ENCODE assay signal across 13 cellular contexts in genomic region chr17:74190807-74191206, GRCh38. TPM values are rescaled to one million over a fixed set of nuclear protein-coding genes. Genes with fewer than 3 reads are reported as not detected.
DNase-seq lines count a peak whose midpoint lies in the region; ATAC-seq, FAIRE-seq and TF ChIP-seq lines count a peak whose summit lies in the region.
"Had no signal": no experiment of that assay in that cellular context is flagged by ENCODE, and none has a peak within 500 bp of the region (broad histone marks: within the 10 kb centered on the region; RNA-seq: fewer than 3 reads in every experiment).

No MANE protein-coding gene starts in this region.

- FAIRE-seq in A549 (lab: Jason Lieb, UNC) (no peak), GM12878 (lab: Jason Lieb, UNC) (no peak)

- 52% methylated on average over 5 of the region's 5 CpGs for WGBS in A549 (ENCODE audit: missing lambda C conversion rate)
- WGBS in GM12878 (ENCODE audit: insufficient coverage, insufficient replicate concordance, low lambda C conversion rate, missing lambda C conversion rate), result 9% methylated on average over 5 of the region's 5 CpGs

- H3K9me3 ChIP-seq in A549 (no peaks in the 10 kb centered on the region), HCT116 (ENCODE audit: control insufficient read depth in 1 of 2, insufficient read depth in 1 of 2, low read depth in 1 of 2, low read length in 2 of 2) (no peaks in the 10 kb centered on the region), GM12878 (replicated peaks; ENCODE audit: control insufficient read depth, insufficient read depth, low read length) (no peaks in the 10 kb centered on the region)
- H3K9me3 ChIP-seq: prostate gland, thyroid gland had no signal

- intact Hi-C loops in HCT116 (cut with micrococcal nuclease) (no loop called here), GM12878 (cut with micrococcal nuclease; ENCODE audit: unreplicated experiment) (no loop called here)

- no peak for TF ChIP-seq POLR2A in A549 (IDR thresholded peaks at IDR 0.05; ENCODE audit: low read length)
- no peak for TF ChIP-seq POLR2A in HCT116 (IDR thresholded peaks at IDR 0.05; ENCODE audit: borderline replicate concordance, extremely low read depth, insufficient read depth, insufficient read length)
- no peak for TF ChIP-seq POLR2A in GM12878 (IDR thresholded peaks at IDR 0.05; ENCODE audit: low read depth, low read length)

- POLR2A ChIA-PET in A549 (lab: Yijun Ruan, JAX) (interaction anchor here (0.6 to 4.6 kb wide), 2 partner anchors 11 to 13 kb away, joined by 3 to 20 read pairs; partner anchors contain the start of gene RPL38), HCT116 (lab: Charles Lee) (no interaction called here), GM12878 (lab: Charles Lee) (no interaction called here)

- H3K9ac ChIP-seq in HCT116 (ENCODE audit: low read length) (no peak overlapping the region), GM12878 (ENCODE audit: control insufficient read depth, insufficient read depth, low read length) (no peak overlapping the region)

- H3K27me3 ChIP-seq in HCT116 (ENCODE audit: insufficient read depth, low read length) (peaks cover 31% of the 10 kb centered on the region; the same call in 1 of the 2 replicates), GM12878 (replicated peaks in 1 of 2; ENCODE audit: control insufficient read depth in 2 of 2, insufficient read depth in 2 of 2, low read length in 1 of 2) (no peaks in the 10 kb centered on the region; a peak in 1 of 4 replicates)
- H3K27me3 ChIP-seq: thyroid gland had no signal

- BruUV-seq in HCT116 (replicated peaks; lab: Mats Ljungman, UMichigan), result no TSS peak
- BruUV-seq in GM12878 (replicated peaks; lab: Mats Ljungman, UMichigan), result no TSS peak

- H3K9me2 ChIP-seq in HCT116 (ENCODE audit: insufficient read depth), result no peaks in the 10 kb centered on the region

- H3K4me2 ChIP-seq in A549, result no peak overlapping the region
- no peak overlapping the region for H3K4me2 ChIP-seq in HCT116 (ENCODE audit: low read length)
- no peak overlapping the region for H3K4me2 ChIP-seq in GM12878 (ENCODE audit: control insufficient read depth, insufficient read depth)

- H3K36me3 ChIP-seq in HCT116 (ENCODE audit: control insufficient read depth in 1 of 2, insufficient read depth in 2 of 2, low read length in 2 of 2) (no peaks in the 10 kb centered on the region), GM12878 (ENCODE audit: control insufficient read depth in 2 of 2, insufficient read depth in 2 of 2, low read length in 1 of 2) (no peaks in the 10 kb centered on the region)
- H3K36me3 ChIP-seq: prostate gland, thyroid gland had no signal

- no peak for TF ChIP-seq EP300 in A549 (IDR thresholded peaks at IDR 0.05)
- TF ChIP-seq EP300 in GM12878 (IDR thresholded peaks at IDR 0.05; ENCODE audit: borderline replicate concordance in 1 of 2, control insufficient read depth in 1 of 2, low read depth in 2 of 2, low read length in 2 of 2), result no peak

- in situ Hi-C loops in GM12878 (cut with MboI), result loop anchor here (10.0 kb wide), 1 partner anchor 916 kb away; no protein-coding TSS in a partner anchor

- SMC1A ChIA-PET in GM12878 (lab: Charles Lee; ENCODE audit: uncharacterized antibody, unreplicated experiment), result no interaction called here

- peak; percentile 31 to 47; a peak in 4 of 6 replicates for ATAC-seq in A549
- ATAC-seq in HCT116, result peak; percentile 48; the same call in 1 of the 2 replicates
- ATAC-seq in GM12878, result no peak
- no peak for ATAC-seq in GM18858 (IDR thresholded peaks at IDR 0.05; ENCODE audit: unreplicated experiment)

- CTCF ChIA-PET in A549 (lab: Yijun Ruan, JAX), result interaction anchor here (0.7 to 17.0 kb wide), 6 partner anchors 10 to 821 kb away, joined by 3 to 215 read pairs (median 12); partner anchors contain the start of gene RPL38
- CTCF ChIA-PET in HCT116 (lab: Charles Lee), result interaction anchor here (1.6 to 5.6 kb wide), 2 partner anchors 8 to 13 kb away, joined by 5 to 55 read pairs; partner anchors contain the start of gene RPL38
- CTCF ChIA-PET in GM12878 (lab: Yijun Ruan, JAX), result interaction anchor here (0.8 to 1.4 kb wide), 3 partner anchors 9 to 11 kb away, joined by 5 to 10 read pairs (median 6); no protein-coding TSS in a partner anchor

- H3K79me2 ChIP-seq in HCT116 (ENCODE audit: insufficient read depth, low read length), result no peaks in the 10 kb centered on the region
- H3K79me2 ChIP-seq in GM12878 (ENCODE audit: control insufficient read depth, insufficient read depth, low read length), result no peaks in the 10 kb centered on the region

- H3K4me3 ChIP-seq in A549 (no peak overlapping the region), HCT116 (replicated peaks in 1 of 2; ENCODE audit: low read depth in 1 of 2, low read length in 2 of 2) (no peak overlapping the region), GM12878 (no peak overlapping the region)
- H3K4me3 ChIP-seq: prostate gland, thyroid gland had no signal

- H4K20me1 ChIP-seq in HCT116 (ENCODE audit: insufficient read depth) (no peaks in the 10 kb centered on the region), GM12878 (ENCODE audit: control insufficient read depth, insufficient read depth) (no peaks in the 10 kb centered on the region)

- no peak for TF ChIP-seq RAD21 in A549 (conservative IDR thresholded peaks at IDR 0.05 in 1 of 2, IDR thresholded peaks at IDR 0.05 in 1 of 2)
- no peak for TF ChIP-seq RAD21 in HCT116 (IDR thresholded peaks at IDR 0.05; ENCODE audit: low read depth)
- no peak for TF ChIP-seq RAD21 in GM12878 (IDR thresholded peaks at IDR 0.05; ENCODE audit: insufficient read depth, low read depth, low read length)

- no peak for TF ChIP-seq CTCF in A549 (IDR thresholded peaks at IDR 0.05)
- no peak for TF ChIP-seq CTCF in HCT116 (IDR thresholded peaks at IDR 0.05 in 2 of 3, conservative IDR thresholded peaks at IDR 0.05 in 1 of 3; ENCODE audit: borderline replicate concordance in 1 of 3, insufficient read depth in 1 of 3, low read depth in 2 of 3, low read length in 2 of 3)
- no peak for TF ChIP-seq CTCF in GM12878 (IDR thresholded peaks at IDR 0.05 in 2 of 3, conservative IDR thresholded peaks at IDR 0.05 in 1 of 3; ENCODE audit: control insufficient read depth in 2 of 3, extremely low read depth in 1 of 3, insufficient read depth in 1 of 3, low read depth in 3 of 3, low read length in 3 of 3)

- H2AFZ ChIP-seq in HCT116 (ENCODE audit: low read depth, low read length, poor library complexity, severe bottlenecking) (no peak overlapping the region), GM12878 (ENCODE audit: control insufficient read depth, low read depth, low read length) (no peak overlapping the region)

- peak overlapping the region in 1 of 2 experiments; percentile 80; a peak in 1 of 6 replicates for H3K27ac ChIP-seq in A549
- no peak overlapping the region for H3K27ac ChIP-seq in HCT116 (ENCODE audit: low read depth, low read length)
- no peak overlapping the region for H3K27ac ChIP-seq in GM12878 (ENCODE audit: control insufficient read depth, insufficient read depth)
- H3K27ac ChIP-seq: prostate gland, thyroid gland had no signal

- H3K4me1 ChIP-seq in A549, result peaks cover 30% of the 10 kb centered on the region
- no peaks in the 10 kb centered on the region for H3K4me1 ChIP-seq in HCT116 (ENCODE audit: control insufficient read depth in 1 of 2, insufficient read depth in 2 of 2, low read length in 2 of 2)
- peaks cover 3% of the 10 kb centered on the region; the same call in 1 of the 2 replicates for H3K4me1 ChIP-seq in GM12878 (ENCODE audit: control insufficient read depth, insufficient read depth, low read length)
- H3K4me1 ChIP-seq: thyroid gland had no signal

- RAD21 ChIA-PET in HCT116 (lab: Charles Lee; ENCODE audit: low non-redundant PET in 1 of 2, low total read pairs in 2 of 2, uncharacterized antibody in 2 of 2, unreplicated experiment in 2 of 2), result no interaction called here
- RAD21 ChIA-PET in GM12878 (lab: Charles Lee; ENCODE audit: unreplicated experiment), result no interaction called here

- peak in 1 of 2 experiments; percentile 29 for DNase-seq in A549 (ENCODE audit: low read depth in 1 of 2, low spot score in 1 of 2)
- no peak for DNase-seq in HCT116 (ENCODE audit: low read depth, low spot score)
- no peak for DNase-seq in GM12878 (ENCODE audit: low read depth, low spot score)
- DNase-seq in kidney glomerular epithelial cell (lab: John Stamatoyannopoulos, UW), result peak; percentile 48
- no peak for DNase-seq in NCI-H446 treated with DMSO at 0.1 percent for 48 hours (lab: John Stamatoyannopoulos, UW)
- no peak for DNase-seq in NCI-H1436 (lab: John Stamatoyannopoulos, UW)
- DNase-seq in medulla oblongata (ENCODE audit: extremely low spot score), result no peak
- DNase-seq: activated CD4-positive, alpha-beta T cell treated with anti-CD3 and anti-CD28 coated beads for 48 hours; activated T-cell treated with anti-CD3 and anti-CD28 coated beads, Interleukin-2, amount 50 U/mL, for 24 hours; T-helper 17 cell had no signal

RNA-seq across cellular contexts. Expression of gene RPL38, which starts 12.7 kb away (rescaled TPM):
- 2,364 and 3,205 TPM in 2 replicates for polyA plus RNA-seq in A549 (2011; rRNA removed)
- polyA plus RNA-seq in A549 (2012; cell fraction: cytosol; rRNA removed), result 2,658 and 3,508 TPM in 2 replicates
- 312 and 396 TPM in 2 replicates for polyA plus RNA-seq in A549 (2012; cell fraction: nucleus; rRNA removed)
- polyA plus RNA-seq in A549 (2017; fragmentation: RNase III; extraction: RNeasy Plus Mini Kit Qiagen cat#74134 plus additional on column Dnase treatment), result 4,033 to 4,354 TPM (median 4,133 TPM) in 3 replicates
- 560 and 829 TPM in 2 replicates for polyA minus RNA-seq in A549 (2011; rRNA and poly(A)+ RNA removed)
- total RNA-seq in HCT116 (2021; ENCODE audit: unreplicated experiment), result 1,628 TPM
- polyA plus RNA-seq in HCT116 (2012), result 6,393 and 7,467 TPM in 2 replicates
- total RNA-seq in GM12878 (2013; cell fraction: nucleolus; rRNA removed), result 157 and 160 TPM in 2 replicates
- 3,474 and 3,658 TPM in 2 replicates for total RNA-seq in GM12878 (2014; rRNA removed)
- total RNA-seq in GM12878 (2014; rRNA removed; fragmentation: Illumina TruSeq; extraction: Trizol), result 2,756 and 2,777 TPM in 2 replicates
- 1,318 and 1,414 TPM in 2 replicates for total RNA-seq in GM12878 (2021)
- 1,426 TPM for polyA plus RNA-seq in GM12878 (2011; ENCODE audit: low read depth)
- 1,375 and 1,634 TPM in 2 replicates for polyA plus RNA-seq in GM12878 (2011; rRNA removed)
- polyA plus RNA-seq in GM12878 (2011; cell fraction: cytosol; rRNA removed), result 350 and 2,010 TPM in 2 replicates
- polyA plus RNA-seq in GM12878 (2011; cell fraction: nucleus; rRNA removed), result 901 and 1,479 TPM in 2 replicates
- polyA plus RNA-seq in GM12878 (2012), result 5,418 and 5,579 TPM in 2 replicates
- polyA plus RNA-seq in GM12878 (2014; fragmentation: Illumina TruSeq; extraction: Trizol), result 1,052 and 1,828 TPM in 2 replicates
- 1,000 to 10,000 TPM; 2,918 to 3,855 TPM for polyA plus RNA-seq in GM12878 (2014; fragmentation: Nextera tagmentation; extraction: Ambion mirVana)
- polyA plus RNA-seq in GM12878 (2014; rRNA removed), result 4,938 and 5,822 TPM in 2 replicates
- 1,000 to 10,000 TPM; 2,421 to 2,570 TPM for polyA plus RNA-seq in GM12878 (2016; fragmentation: Nextera tagmentation; extraction: Ambion mirVana)
- 1,625 and 2,002 TPM in 2 replicates for polyA minus RNA-seq in GM12878 (2011; rRNA and poly(A)+ RNA removed)
- polyA minus RNA-seq in GM12878 (2011; cell fraction: cytosol; rRNA and poly(A)+ RNA removed), result 442 and 456 TPM in 2 replicates
- polyA minus RNA-seq in GM12878 (2011; cell fraction: nucleus; rRNA and poly(A)+ RNA removed), result 137 and 144 TPM in 2 replicates

RNA-seq across cellular contexts. Expression of gene TTYH2, which starts 22.6 kb away (rescaled TPM):
- polyA plus RNA-seq in A549 (2011; rRNA removed), result 1.4 and 1.5 TPM in 2 replicates
- polyA plus RNA-seq in A549 (2012; cell fraction: cytosol; rRNA removed), result 2.9 and 3.1 TPM in 2 replicates
- 5.4 and 10.0 TPM in 2 replicates for polyA plus RNA-seq in A549 (2012; cell fraction: nucleus; rRNA removed)
- 1.1 to 1.7 TPM (median 1.7 TPM) in 3 replicates for polyA plus RNA-seq in A549 (2017; fragmentation: RNase III; extraction: RNeasy Plus Mini Kit Qiagen cat#74134 plus additional on column Dnase treatment)
- 2.1 and 2.6 TPM in 2 replicates for polyA minus RNA-seq in A549 (2011; rRNA and poly(A)+ RNA removed)
- 10.8 TPM for total RNA-seq in HCT116 (2021; ENCODE audit: unreplicated experiment)
- polyA plus RNA-seq in HCT116 (2012), result 7.9 and 8.2 TPM in 2 replicates
- total RNA-seq in GM12878 (2013; cell fraction: nucleolus; rRNA removed), result 149 and 160 TPM in 2 replicates
- total RNA-seq in GM12878 (2014; rRNA removed), result 9.7 and 10.7 TPM in 2 replicates
- 4.2 and 4.4 TPM in 2 replicates for total RNA-seq in GM12878 (2014; rRNA removed; fragmentation: Illumina TruSeq; extraction: Trizol)
- total RNA-seq in GM12878 (2021), result 7.7 and 8.5 TPM in 2 replicates
- polyA plus RNA-seq in GM12878 (2011; ENCODE audit: low read depth), result 2.5 TPM
- polyA plus RNA-seq in GM12878 (2011; rRNA removed), result 14.1 and 25.2 TPM in 2 replicates
- polyA plus RNA-seq in GM12878 (2011; cell fraction: cytosol; rRNA removed), result 24.7 and 32.7 TPM in 2 replicates
- polyA plus RNA-seq in GM12878 (2011; cell fraction: nucleus; rRNA removed), result 99.0 and 109 TPM in 2 replicates
- 3.8 and 5.7 TPM in 2 replicates for polyA plus RNA-seq in GM12878 (2012)
- polyA plus RNA-seq in GM12878 (2014; fragmentation: Illumina TruSeq; extraction: Trizol), result 5.8 and 6.6 TPM in 2 replicates
- polyA plus RNA-seq in GM12878 (2014; fragmentation: Nextera tagmentation; extraction: Ambion mirVana), result under 1 TPM; 0.26 to 0.47 TPM
- polyA plus RNA-seq in GM12878 (2014; rRNA removed), result 9.9 and 10.4 TPM in 2 replicates
- polyA plus RNA-seq in GM12878 (2016; fragmentation: Nextera tagmentation; extraction: Ambion mirVana), result 1 to 10 TPM; 6.5 to 6.7 TPM
- 24.1 and 32.2 TPM in 2 replicates for polyA minus RNA-seq in GM12878 (2011; rRNA and poly(A)+ RNA removed)
- 5.4 and 7.2 TPM in 2 replicates for polyA minus RNA-seq in GM12878 (2011; cell fraction: cytosol; rRNA and poly(A)+ RNA removed)
- polyA minus RNA-seq in GM12878 (2011; cell fraction: nucleus; rRNA and poly(A)+ RNA removed), result 20.9 and 23.5 TPM in 2 replicates

Comparison
In these comparisons a context has a peak if more than half of its experiments do, and no peak if none do; other contexts are left out.
1. ATAC-seq: peak in A549 (2 of 2) and HCT116 (single experiment); none in GM12878 (single experiment) and GM18858 (single experiment).
2. Of the 24 proteins assayed by ChIP-seq in both GM12878 and A549: peak only in GM12878: none; only in A549: none; in both: REST; in neither: 23.